ENCODE assay signal across 16 cellular contexts in the genomic region with DNA sequence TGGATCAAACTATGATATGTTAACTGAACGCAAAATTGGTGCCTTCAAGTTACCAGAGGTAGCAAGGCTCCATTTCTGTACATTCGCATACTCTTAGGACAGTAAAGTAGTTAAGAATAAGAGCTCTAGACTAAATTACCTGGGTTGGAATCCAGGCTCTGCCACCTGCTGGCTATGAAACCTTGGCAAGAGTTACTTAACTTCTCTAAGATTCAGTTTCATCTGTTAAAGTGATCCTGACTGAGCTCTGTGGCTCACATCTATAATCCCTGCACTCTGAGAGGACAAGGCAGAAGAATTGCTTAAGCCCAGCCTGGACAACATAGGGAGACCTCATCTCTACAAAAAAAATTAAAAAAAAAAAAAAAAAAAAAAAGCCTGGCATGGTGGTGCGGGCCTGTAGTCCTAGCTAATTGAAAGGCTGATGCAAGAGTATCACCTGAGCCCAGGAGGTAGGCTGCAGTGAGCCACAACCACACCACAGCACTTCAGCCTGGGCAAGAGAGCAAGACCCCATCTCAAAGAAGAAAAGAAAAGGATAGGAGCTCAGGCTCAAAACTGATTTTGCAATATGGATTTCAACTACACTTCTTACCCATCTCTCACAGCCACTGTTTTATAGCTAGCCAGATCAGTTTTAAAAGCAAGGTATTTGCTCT. TPM values are rescaled to one million over a fixed set of nuclear protein-coding genes. Genes with fewer than 3 reads are reported as not detected.
DNase-seq lines count a peak whose midpoint lies in the region; ATAC-seq, FAIRE-seq and TF ChIP-seq lines count a peak whose summit lies in the region.
"Had no signal": no experiment of that assay in that cellular context is flagged by ENCODE, and none has a peak within 500 bp of the region (broad histone marks: within the 10 kb centered on the region; RNA-seq: fewer than 3 reads in every experiment).

No MANE protein-coding gene starts in this region.

- DNase-seq in left ventricle myocardium inferior (no peak), cardiac septum (ENCODE audit: low spot score) (no peak), epithelial cell of esophagus (ENCODE audit: low read depth) (peak; percentile 32), small intestine (peak; percentile 35)
- no peak for DNase-seq in activated CD8-positive, alpha-beta T cell treated with anti-CD3 and anti-CD28 coated beads, Interleukin-2, amount 10 ng/mL, durations not matched to agents 7 days and 5 days
- DNase-seq in stimulated activated CD4-positive, alpha-beta T cell treated with anti-CD3 and anti-CD28 coated beads, Interleukin-15, amount 100 ng/mL, for 24 hours, result no peak
- DNase-seq: Caco-2, GF-D8, H7, NCI-H524, sigmoid colon had no signal

- POLR2A ChIA-PET in activated CD8-positive, alpha-beta T cell treated with anti-CD3 and anti-CD28 coated beads, Interleukin-2, amount 10 ng/mL, durations not matched to agents 7 days and 5 days (lab: Charles Lee), result no interaction called here

- peaks cover 32% of the 10 kb centered on the region for H3K4me1 Mint-ChIP-seq in activated CD8-positive, alpha-beta T cell treated with anti-CD3 and anti-CD28 coated beads, Interleukin-2, amount 10 ng/mL, durations not matched to agents 7 days and 5 days (ENCODE audit: low read depth)

- no peaks in the 10 kb centered on the region for H3K36me3 ChIP-seq in left ventricle myocardium inferior
- peaks cover 12% of the 10 kb centered on the region for H3K36me3 ChIP-seq in OCI-LY3 (replicated peaks; ENCODE audit: low read depth, low read length)
- H3K36me3 ChIP-seq in small intestine (ENCODE audit: control insufficient read depth in 2 of 2, insufficient read depth in 2 of 2, low read length in 2 of 2), result no peaks in the 10 kb centered on the region
- H3K36me3 ChIP-seq: cardiac muscle cell, neural progenitor cell, sigmoid colon had no signal

- no peak overlapping the region for H3K4me3 Mint-ChIP-seq in activated CD8-positive, alpha-beta T cell treated with anti-CD3 and anti-CD28 coated beads, Interleukin-2, amount 10 ng/mL, durations not matched to agents 7 days and 5 days
- H3K4me3 Mint-ChIP-seq: neural progenitor cell, type B pancreatic cell had no signal

- FAIRE-seq in small intestine (lab: Jason Lieb, UNC), result no peak

- H4K20me1 ChIP-seq in OCI-LY3 (ENCODE audit: insufficient read depth, low read length), result peaks cover 63% of the 10 kb centered on the region

- no peaks in the 10 kb centered on the region for H3K9me3 Mint-ChIP-seq in activated CD8-positive, alpha-beta T cell treated with anti-CD3 and anti-CD28 coated beads, Interleukin-2, amount 10 ng/mL, durations not matched to agents 7 days and 5 days (ENCODE audit: insufficient read depth)

- 84 to 94% (median 93%) methylated on average over 3 of the region's 3 CpGs for WGBS in small intestine, 3 donors

- no peak overlapping the region for H3K27ac ChIP-seq in left ventricle myocardium inferior (replicated peaks)
- H3K27ac ChIP-seq in OCI-LY3 (ENCODE audit: low read length), result no peak overlapping the region
- no peak overlapping the region for H3K27ac ChIP-seq in small intestine (ENCODE audit: low read depth in 1 of 2, low read length in 1 of 2)
- H3K27ac ChIP-seq: cardiac muscle cell, neural progenitor cell, sigmoid colon had no signal

- H3K27me3 ChIP-seq in left ventricle myocardium inferior (ENCODE audit: low read depth), result no peaks in the 10 kb centered on the region
- no peaks in the 10 kb centered on the region for H3K27me3 ChIP-seq in OCI-LY3 (ENCODE audit: low read depth, low read length)
- H3K27me3 ChIP-seq in small intestine (ENCODE audit: control insufficient read depth in 2 of 2, insufficient read depth in 2 of 2, low read length in 2 of 2), result no peaks in the 10 kb centered on the region
- H3K27me3 ChIP-seq: cardiac muscle cell, neural progenitor cell, sigmoid colon had no signal

- peaks cover 91% of the 10 kb centered on the region for H3K79me2 ChIP-seq in OCI-LY3 (ENCODE audit: low read length)

- no peak overlapping the region for H3K9ac ChIP-seq in OCI-LY3 (ENCODE audit: low read length)
- H3K9ac ChIP-seq: neural progenitor cell had no signal

- H3K36me3 Mint-ChIP-seq in activated CD8-positive, alpha-beta T cell treated with anti-CD3 and anti-CD28 coated beads, Interleukin-2, amount 10 ng/mL, durations not matched to agents 7 days and 5 days (ENCODE audit: low read depth), result peaks cover 42% of the 10 kb centered on the region

- H3K9me3 ChIP-seq in left ventricle myocardium inferior (replicated peaks) (no peaks in the 10 kb centered on the region), OCI-LY3 (ENCODE audit: insufficient read depth, low read length) (no peaks in the 10 kb centered on the region), small intestine (ENCODE audit: control insufficient read depth, low read depth) (no peaks in the 10 kb centered on the region)
- H3K9me3 ChIP-seq: Caco-2, sigmoid colon had no signal

- no peaks in the 10 kb centered on the region for H3K27me3 Mint-ChIP-seq in activated CD8-positive, alpha-beta T cell treated with anti-CD3 and anti-CD28 coated beads, Interleukin-2, amount 10 ng/mL, durations not matched to agents 7 days and 5 days (ENCODE audit: low read depth)
- H3K27me3 Mint-ChIP-seq: type B pancreatic cell had no signal

- no peak for ATAC-seq in activated CD8-positive, alpha-beta T cell treated with anti-CD3 and anti-CD28 coated beads, Interleukin-2, amount 10 ng/mL, durations not matched to agents 7 days and 5 days
- ATAC-seq in HG03469 (IDR thresholded peaks at IDR 0.05; ENCODE audit: unreplicated experiment), result no peak

- H2AFZ ChIP-seq in OCI-LY3 (ENCODE audit: low read depth, low read length), result no peak overlapping the region
- H2AFZ ChIP-seq: neural progenitor cell had no signal

- TF ChIP-seq CTCF in left ventricle myocardium inferior (IDR thresholded peaks at IDR 0.05; ENCODE audit: borderline replicate concordance), result peak; percentile 14
- TF ChIP-seq CTCF in OCI-LY3 (IDR thresholded peaks at IDR 0.05; ENCODE audit: low read depth, low read length), result peak; percentile 26; the same call in 1 of the 2 replicates
- TF ChIP-seq CTCF in epithelial cell of esophagus (IDR thresholded peaks at IDR 0.05; ENCODE audit: insufficient read depth, low read depth, low read length, missing control alignments), result peak; percentile 40

- H3K4me2 ChIP-seq in OCI-LY3 (ENCODE audit: low read length), result no peak overlapping the region
- H3K4me2 ChIP-seq: neural progenitor cell had no signal

- intact Hi-C loops in left ventricle myocardium inferior (cut with micrococcal nuclease), result no loop called here
- intact Hi-C loops in cardiac septum (cut with DNase I), result no loop called here

- H3K4me3 ChIP-seq in left ventricle myocardium inferior (no peak overlapping the region), OCI-LY3 (ENCODE audit: low read length) (no peak overlapping the region), epithelial cell of esophagus (ENCODE audit: low read length) (no peak overlapping the region), small intestine (ENCODE audit: low read depth in 1 of 2, low read length in 2 of 2) (no peak overlapping the region)
- H3K4me3 ChIP-seq: cardiac muscle cell, neural progenitor cell, sigmoid colon had no signal

- CTCF ChIA-PET in activated CD8-positive, alpha-beta T cell treated with anti-CD3 and anti-CD28 coated beads, Interleukin-2, amount 10 ng/mL, durations not matched to agents 7 days and 5 days (lab: Charles Lee), result interaction anchor here (0.7 kb wide), 1 partner anchor 181 kb away, joined by 4 read pairs; no protein-coding TSS in a partner anchor

- H3K27ac Mint-ChIP-seq in activated CD8-positive, alpha-beta T cell treated with anti-CD3 and anti-CD28 coated beads, Interleukin-2, amount 10 ng/mL, durations not matched to agents 7 days and 5 days, result no peak overlapping the region
- H3K27ac Mint-ChIP-seq: neural progenitor cell had no signal

- H3K4me1 ChIP-seq in left ventricle myocardium inferior (peaks cover 68% of the 10 kb centered on the region), OCI-LY3 (ENCODE audit: low read length) (peaks cover 6% of the 10 kb centered on the region; the same call in 1 of the 2 replicates), small intestine (ENCODE audit: control insufficient read depth in 2 of 2, insufficient read depth in 1 of 2, low read depth in 1 of 2, low read length in 1 of 2) (peaks cover 0 to 4% of the 10 kb centered on the region in 2 donors)
- H3K4me1 ChIP-seq: Caco-2 had no signal

RNA-seq across cellular contexts. Expression of a gene that starts 21.3 kb away (rescaled TPM):
- total RNA-seq in left ventricle myocardium inferior (42.5 TPM), cardiac septum (46.8 TPM)
- 10 to 100 TPM; 13.5 to 22.6 (median 19.7) TPM for polyA plus RNA-seq in small intestine
- 10 to 100 TPM; 40.0 to 43.0 TPM for total RNA-seq in activated CD8-positive, alpha-beta T cell treated with anti-CD3 and anti-CD28 coated beads, Interleukin-2, amount 10 ng/mL, durations not matched to agents 7 days and 5 days

Comparison
In these comparisons a context has a peak if more than half of its experiments do, and no peak if none do; other contexts are left out.
1. DNase-seq: peak in epithelial cell of esophagus (single experiment) and small intestine (single experiment); none in left ventricle myocardium inferior (single experiment), cardiac septum (single experiment), activated CD8-positive, alpha-beta T cell treated with anti-CD3 and anti-CD28 coated beads, Interleukin-2, amount 10 ng/mL, durations not matched to agents 7 days and 5 days (single experiment) and stimulated activated CD4-positive, alpha-beta T cell treated with anti-CD3 and anti-CD28 coated beads, Interleukin-15, amount 100 ng/mL, for 24 hours (single experiment).
2. Peak in every context shown above with its lines, with median percentiles within 50 percentile points of each other: CTCF ChIP-seq.